In the genomic region with DNA sequence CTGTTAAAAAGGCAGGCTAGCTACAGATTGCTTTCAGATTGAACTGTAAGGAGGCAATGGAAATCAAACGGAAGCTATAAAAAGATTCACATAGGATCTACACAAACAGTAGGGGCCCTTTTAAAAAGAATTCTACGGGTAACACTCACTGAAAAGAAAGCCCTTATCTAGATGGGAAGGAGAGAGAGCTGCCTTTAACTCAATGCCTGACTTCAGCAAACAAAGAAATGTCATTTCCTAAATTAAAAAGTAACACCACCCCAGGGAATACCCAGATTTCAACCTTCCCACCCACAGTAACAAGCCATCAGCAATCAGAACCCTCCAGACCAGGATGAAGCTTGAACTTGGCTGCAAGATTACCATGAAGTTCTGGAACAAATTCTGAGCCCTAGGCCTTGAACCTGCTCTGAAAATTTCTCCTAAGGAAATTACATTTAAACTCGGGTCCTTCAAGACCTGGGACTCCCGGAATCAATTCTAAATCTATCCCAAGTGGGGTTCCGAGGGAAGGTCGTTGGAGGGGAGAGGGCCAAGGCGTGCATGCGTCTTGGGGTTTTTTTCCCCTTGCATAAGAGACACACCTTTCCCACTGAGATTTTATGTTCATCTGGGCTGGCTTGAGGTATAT, we compare ENCODE assay signal across 8 cellular contexts. TPM values are rescaled to one million over a fixed set of nuclear protein-coding genes. Genes with fewer than 3 reads are reported as not detected.
DNase-seq lines count a peak whose midpoint lies in the region; ATAC-seq, FAIRE-seq and TF ChIP-seq lines count a peak whose summit lies in the region.

No MANE protein-coding gene starts in this region.

- peak overlapping the region; percentile 96 for H3K4me3 Mint-ChIP-seq in astrocyte (ENCODE audit: unreplicated experiment)

- FAIRE-seq in A549 (lab: Jason Lieb, UNC) (no peak), astrocyte (lab: Jason Lieb, UNC) (no peak)

- H3K9ac ChIP-seq in HCT116 (ENCODE audit: low read length) (peak overlapping the region; percentile 84), astrocyte (ENCODE audit: low read length) (peak overlapping the region; percentile 99), liver (ENCODE audit: low read depth in 1 of 2, low read length in 2 of 2) (peak overlapping the region; percentile 18 to 98)

- H3K27me3 Mint-ChIP-seq in astrocyte (ENCODE audit: low read depth, unreplicated experiment): no peaks in the 10 kb centered on the region

- CTCF ChIA-PET in A549 (lab: Yijun Ruan, JAX) (interaction anchor here (0.9 to 1.4 kb wide), 4 partner anchors 8 to 185 kb away, joined by 4 to 5 read pairs (median 4); no protein-coding TSS in a partner anchor), HCT116 (lab: Charles Lee) (no interaction called here)

- H4K20me1 ChIP-seq in HCT116 (ENCODE audit: insufficient read depth) (no peaks in the 10 kb centered on the region), astrocyte (ENCODE audit: insufficient read depth, low read length) (peaks cover 13% of the 10 kb centered on the region)

- RAD21 ChIA-PET in HCT116 (lab: Charles Lee; ENCODE audit: low non-redundant PET in 1 of 2, low total read pairs in 2 of 2, uncharacterized antibody in 2 of 2, unreplicated experiment in 2 of 2): no interaction called here

- no peak for DNase-seq in A549 (ENCODE audit: low read depth in 1 of 2, low spot score in 1 of 2)
- no peak for DNase-seq in HCT116 (ENCODE audit: low read depth, low spot score)
- no peak for DNase-seq in astrocyte (ENCODE audit: low read depth)
- DNase-seq in transverse colon: no peak
- no peak for DNase-seq in NCI-H2081 treated with DMSO at 0.1 percent for 48 hours (lab: John Stamatoyannopoulos, UW)
- no peak for DNase-seq in activated effector memory CD4-positive, alpha-beta T cell treated with Interleukin-2 at 50 U/mL for 16 hours

- H3K36me3 ChIP-seq in HCT116 (ENCODE audit: control insufficient read depth in 1 of 2, insufficient read depth in 2 of 2, low read length in 2 of 2): no peaks in the 10 kb centered on the region
- no peaks in the 10 kb centered on the region for H3K36me3 ChIP-seq in astrocyte (ENCODE audit: insufficient read depth, low read length)
- H3K36me3 ChIP-seq in liver (ENCODE audit: control insufficient read depth in 4 of 4, insufficient read depth in 3 of 4, low read depth in 1 of 4, low read length in 3 of 4): no peaks in the 10 kb centered on the region
- H3K36me3 ChIP-seq in transverse colon: no peaks in the 10 kb centered on the region

- H3K4me2 ChIP-seq in A549 (peak overlapping the region; percentile 82), HCT116 (ENCODE audit: low read length) (peak overlapping the region; percentile 93), astrocyte (ENCODE audit: low read length) (peak overlapping the region; percentile 99)

- WGBS in A549 (ENCODE audit: missing lambda C conversion rate): 7% methylated on average over 8 of the region's 8 CpGs
- 20% methylated on average over 8 of the region's 8 CpGs for WGBS in liver
- 20 to 24% methylated on average over 3 to 8 of the region's 8 CpGs for WGBS in transverse colon (ENCODE audit: low coverage in 1 of 2), 2 donors

- H3K79me2 ChIP-seq in HCT116 (ENCODE audit: insufficient read depth, low read length): peaks cover 37% of the 10 kb centered on the region
- peaks cover 70% of the 10 kb centered on the region for H3K79me2 ChIP-seq in astrocyte (ENCODE audit: insufficient read depth, low read length)

- H3K27ac ChIP-seq in A549: peak overlapping the region; percentile 98 to 100
- peak overlapping the region; percentile 91 for H3K27ac ChIP-seq in HCT116 (ENCODE audit: low read depth, low read length)
- peak overlapping the region; percentile 80 for H3K27ac ChIP-seq in astrocyte (ENCODE audit: low read depth, low read length)
- H3K27ac ChIP-seq in liver (ENCODE audit: low read depth in 1 of 2, low read length in 2 of 2): peak overlapping the region; percentile 97 to 99
- peak overlapping the region; percentile 97 to 99 (median 98) for H3K27ac ChIP-seq in transverse colon

- POLR2A ChIA-PET in A549 (lab: Yijun Ruan, JAX): interaction anchor here (2.9 kb wide), 1 partner anchor 44 kb away, joined by 13 read pairs; a partner anchor contains a TSS
- POLR2A ChIA-PET in HCT116 (lab: Charles Lee): no interaction called here

- peaks cover 4% of the 10 kb centered on the region for H3K36me3 Mint-ChIP-seq in astrocyte (ENCODE audit: low read depth, unreplicated experiment)

- no peaks in the 10 kb centered on the region for H3K9me2 ChIP-seq in HCT116 (ENCODE audit: insufficient read depth)

- no peaks in the 10 kb centered on the region for H3K9me3 ChIP-seq in A549
- no peaks in the 10 kb centered on the region for H3K9me3 ChIP-seq in HCT116 (ENCODE audit: control insufficient read depth in 1 of 2, insufficient read depth in 1 of 2, low read depth in 1 of 2, low read length in 2 of 2)
- H3K9me3 ChIP-seq in astrocyte (ENCODE audit: insufficient read depth, low read depth, low read length): no peaks in the 10 kb centered on the region
- H3K9me3 ChIP-seq in liver (ENCODE audit: control insufficient read depth in 4 of 4, low read length in 3 of 4): no peaks in the 10 kb centered on the region
- no peaks in the 10 kb centered on the region for H3K9me3 ChIP-seq in transverse colon

- ATAC-seq in A549 (no peak), HCT116 (no peak), HG03469 (IDR thresholded peaks at IDR 0.05; ENCODE audit: unreplicated experiment) (no peak)

- TF ChIP-seq CTCF in A549 (IDR thresholded peaks at IDR 0.05): no peak
- TF ChIP-seq CTCF in HCT116 (IDR thresholded peaks at IDR 0.05 in 2 of 3, conservative IDR thresholded peaks at IDR 0.05 in 1 of 3; ENCODE audit: borderline replicate concordance in 1 of 3, insufficient read depth in 1 of 3, low read depth in 2 of 3, low read length in 2 of 3): no peak
- TF ChIP-seq CTCF in astrocyte (IDR thresholded peaks at IDR 0.05; ENCODE audit: insufficient read depth, low read depth, low read length): no peak
- no peak for TF ChIP-seq CTCF in liver (IDR thresholded peaks at IDR 0.05; ENCODE audit: low read depth, low read length, missing input control)
- no peak for TF ChIP-seq CTCF in transverse colon (IDR thresholded peaks at IDR 0.05)

- no TSS peak for BruUV-seq in HCT116 (replicated peaks; lab: Mats Ljungman, UMichigan)

- TF ChIP-seq RAD21 in A549 (conservative IDR thresholded peaks at IDR 0.05 in 1 of 2, IDR thresholded peaks at IDR 0.05 in 1 of 2) (no peak), HCT116 (IDR thresholded peaks at IDR 0.05; ENCODE audit: low read depth) (no peak), liver (IDR thresholded peaks at IDR 0.05) (no peak)

- intact Hi-C loops in HCT116 (cut with micrococcal nuclease): loop anchor here (5.0 kb wide), 1 partner anchor 43 kb away; a partner anchor contains a TSS
- intact Hi-C loops in transverse colon (cut with DNase I; ENCODE audit: low total_unique reads): no loop called here

- H3K4me3 ChIP-seq in A549 (peak overlapping the region; percentile 87), HCT116 (replicated peaks in 1 of 2; ENCODE audit: low read depth in 1 of 2, low read length in 2 of 2) (peak overlapping the region; percentile 64 to 81), astrocyte (ENCODE audit: insufficient read depth, low read depth, low read length) (peak overlapping the region; percentile 92), liver (ENCODE audit: low read depth in 1 of 3, low read length in 3 of 3) (peak overlapping the region; percentile 86 to 97 (median 95)), transverse colon (peak overlapping the region in 3 of 4 donors; percentile 74 to 90 (median 78))

- H3K4me1 ChIP-seq in A549 (peaks cover 66% of the 10 kb centered on the region), HCT116 (ENCODE audit: control insufficient read depth in 1 of 2, insufficient read depth in 2 of 2, low read length in 2 of 2) (peaks cover 32 to 54% of the 10 kb centered on the region in 2 experiments), astrocyte (ENCODE audit: insufficient read depth, low read length) (peaks cover 21% of the 10 kb centered on the region), liver (ENCODE audit: control insufficient read depth in 4 of 4, insufficient read depth in 4 of 4, low read length in 3 of 4) (peaks cover 19 to 67% (median 42%) of the 10 kb centered on the region in 4 donors), transverse colon (peaks cover 4 to 61% (median 41%) of the 10 kb centered on the region in 4 donors)

- TF ChIP-seq EP300 in A549 (IDR thresholded peaks at IDR 0.05) (no peak), transverse colon (IDR thresholded peaks at IDR 0.05; ENCODE audit: low read depth) (no peak)

- H2AFZ ChIP-seq in HCT116 (ENCODE audit: low read depth, low read length, poor library complexity, severe bottlenecking) (no peak overlapping the region), astrocyte (ENCODE audit: low read depth, low read length) (no peak overlapping the region)

- in situ Hi-C loops in transverse colon (cut with MboI; ENCODE audit: low pct_ligation_motif_present in 1 of 4, low pct_unique_long_range_greater_than_20kb in 1 of 4, low sequenced_read_pairs in 3 of 4): no loop called here

- H3K4me1 Mint-ChIP-seq in astrocyte (ENCODE audit: low read depth, unreplicated experiment): peaks cover 31% of the 10 kb centered on the region

- no peaks in the 10 kb centered on the region for H3K9me3 Mint-ChIP-seq in astrocyte (ENCODE audit: unreplicated experiment)

- TF ChIP-seq POLR2A in A549 (IDR thresholded peaks at IDR 0.05; ENCODE audit: low read length) (no peak), HCT116 (IDR thresholded peaks at IDR 0.05; ENCODE audit: borderline replicate concordance, extremely low read depth, insufficient read depth, insufficient read length) (no peak), transverse colon (IDR thresholded peaks at IDR 0.05) (no peak)

- H3K27ac Mint-ChIP-seq in astrocyte (ENCODE audit: unreplicated experiment): peak overlapping the region; percentile 90

- no peaks in the 10 kb centered on the region for H3K27me3 ChIP-seq in HCT116 (ENCODE audit: insufficient read depth, low read length)
- no peaks in the 10 kb centered on the region for H3K27me3 ChIP-seq in astrocyte (ENCODE audit: insufficient read depth, low read length)
- H3K27me3 ChIP-seq in liver (ENCODE audit: control insufficient read depth in 4 of 4, insufficient read depth in 4 of 4, low read length in 3 of 4): no peaks in the 10 kb centered on the region
- H3K27me3 ChIP-seq in transverse colon: no peaks in the 10 kb centered on the region

RNA-seq across cellular contexts. Expression of a gene that starts 1.2 kb away (rescaled TPM):
- polyA plus RNA-seq in A549 (2011; rRNA removed) (93.5 and 121 TPM in 2 replicates), A549 (2017; fragmentation: RNase III; extraction: RNeasy Plus Mini Kit Qiagen cat#74134 plus additional on column Dnase treatment) (39.4 to 40.5 TPM (median 40.1 TPM) in 3 replicates), liver (10 to 100 TPM; 20.4 to 31.0 TPM)
- polyA plus RNA-seq in A549 (2012; cell fraction: cytosol; rRNA removed): 64.8 and 76.5 TPM in 2 replicates
- 27.8 and 39.1 TPM in 2 replicates for polyA plus RNA-seq in A549 (2012; cell fraction: nucleus; rRNA removed)
- polyA minus RNA-seq in A549 (2011; rRNA and poly(A)+ RNA removed): 262 and 314 TPM in 2 replicates
- total RNA-seq in HCT116 (2021; ENCODE audit: unreplicated experiment) (97.0 TPM), astrocyte (98.7 and 113 TPM in 2 replicates), liver (10 to 100 TPM; 25.7 to 41.7 TPM), transverse colon (100 to 1,000 TPM; 110 to 193 (median 130) TPM)
- polyA plus RNA-seq in HCT116 (2012): 54.9 and 72.2 TPM in 2 replicates

RNA-seq across cellular contexts. Expression of a gene that starts 43.3 kb away (rescaled TPM):
- polyA plus RNA-seq in A549 (2011; rRNA removed) (64.7 and 66.9 TPM in 2 replicates), A549 (2017; fragmentation: RNase III; extraction: RNeasy Plus Mini Kit Qiagen cat#74134 plus additional on column Dnase treatment) (51.7 to 58.6 TPM (median 57.5 TPM) in 3 replicates), liver (1 to 10 TPM; 5.4 to 6.0 TPM)
- polyA plus RNA-seq in A549 (2012; cell fraction: cytosol; rRNA removed): 53.7 and 59.8 TPM in 2 replicates
- 59.7 and 62.4 TPM in 2 replicates for polyA plus RNA-seq in A549 (2012; cell fraction: nucleus; rRNA removed)
- 34.3 and 35.0 TPM in 2 replicates for polyA minus RNA-seq in A549 (2011; rRNA and poly(A)+ RNA removed)
- total RNA-seq in HCT116 (2021; ENCODE audit: unreplicated experiment) (78.6 TPM), astrocyte (4.6 and 5.8 TPM in 2 replicates), liver (10 to 100 TPM in 1 of 2 donors, 1 to 10 TPM in 1; 7.4 to 26.4 TPM), transverse colon (1 to 10 TPM in 3 of 4 donors, not detected in 1; 4.9 to 8.7 (median 7.6) TPM)
- polyA plus RNA-seq in HCT116 (2012): 36.8 and 55.1 TPM in 2 replicates

RNA-seq across cellular contexts. Expression of a gene that starts 44.1 kb away (rescaled TPM):
- 20.2 and 23.8 TPM in 2 replicates for polyA plus RNA-seq in A549 (2011; rRNA removed)
- polyA plus RNA-seq in A549 (2012; cell fraction: cytosol; rRNA removed): 11.0 and 16.6 TPM in 2 replicates
- polyA plus RNA-seq in A549 (2012; cell fraction: nucleus; rRNA removed): 15.0 and 17.0 TPM in 2 replicates
- polyA plus RNA-seq in A549 (2017; fragmentation: RNase III; extraction: RNeasy Plus Mini Kit Qiagen cat#74134 plus additional on column Dnase treatment): 15.8 to 18.3 TPM (median 18.0 TPM) in 3 replicates
- polyA minus RNA-seq in A549 (2011; rRNA and poly(A)+ RNA removed): 29.8 and 34.3 TPM in 2 replicates
- total RNA-seq in HCT116 (2021; ENCODE audit: unreplicated experiment): 42.6 TPM
- 14.6 and 19.7 TPM in 2 replicates for polyA plus RNA-seq in HCT116 (2012)
- 9.8 and 12.0 TPM in 2 replicates for total RNA-seq in astrocyte
- total RNA-seq in liver: 10 to 100 TPM in 1 of 2 donors, 1 to 10 TPM in 1; 9.8 to 16.4 TPM
- polyA plus RNA-seq in liver: 10 to 100 TPM; 11.2 to 12.2 TPM
- total RNA-seq in transverse colon: 100 to 1,000 TPM; 122 to 207 (median 155) TPM
